In the genomic region with DNA sequence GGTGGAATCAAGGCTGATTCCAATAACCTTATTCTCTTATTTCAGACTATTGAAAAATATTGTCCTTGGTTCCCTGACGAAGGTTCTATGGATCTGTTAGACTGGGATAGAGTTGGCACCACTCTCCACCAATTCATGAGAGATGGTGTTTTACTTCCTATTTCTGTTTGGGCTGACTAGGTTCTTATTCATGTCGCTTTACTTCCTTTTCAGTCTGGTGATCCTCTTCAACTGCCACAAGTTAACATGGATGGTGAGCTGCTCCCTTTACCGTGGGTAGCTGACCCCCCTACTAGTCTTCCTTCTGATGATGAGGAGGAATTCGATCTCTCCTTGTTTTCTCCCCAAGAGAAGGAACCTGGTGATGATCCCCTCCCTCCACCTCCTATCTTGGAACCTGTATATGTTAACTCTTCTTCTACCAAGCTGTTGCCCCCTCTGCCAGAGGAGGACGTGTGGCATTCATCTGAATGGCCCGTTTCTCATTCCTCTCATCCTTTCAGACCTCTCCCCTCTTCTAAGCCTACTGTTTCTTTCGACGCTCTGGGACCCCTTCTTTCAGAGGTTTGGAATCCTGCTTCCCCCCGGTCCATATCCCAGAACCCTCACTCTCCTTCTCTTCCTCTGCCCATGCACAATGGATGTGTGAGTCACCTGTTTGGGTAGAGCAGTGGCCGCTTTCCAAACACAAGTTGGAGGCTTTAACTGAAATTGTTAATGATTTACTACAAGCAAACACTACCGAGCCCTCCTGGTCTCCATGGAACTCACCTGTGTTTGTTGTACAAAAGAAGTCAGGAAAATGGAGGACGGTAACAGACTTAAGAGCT, we compare ENCODE assay signal across 12 cellular contexts. TPM values are rescaled to one million over a fixed set of nuclear protein-coding genes. Genes with fewer than 3 reads are reported as not detected.
A peak's percentile ranks its signal among the peaks of the same experiment; 100 is the strongest.
DNase-seq lines count a peak whose midpoint lies in the region; ATAC-seq and TF ChIP-seq lines count a peak whose summit lies in the region.
"Had no signal": no experiment of that assay in that cellular context is flagged by ENCODE, and none has a peak within 500 bp of the region (broad histone marks: within the 10 kb centered on the region; RNA-seq: fewer than 3 reads in every experiment).

No MANE protein-coding gene starts in this region.

- H3K27me3 Mint-ChIP-seq in activated T-helper 2 cell treated with anti-CD3 and anti-CD28 coated beads, Interferon-gamma antibody, Interleukin-2, Interleukin-4, amounts not matched to agents 10 μg/mL and 5 μg/mL and 100 μg/mL, durations not matched to agents 14 hours and 24 hours and 36 hours (ENCODE audit: low read depth) = peaks cover 2% of the 10 kb centered on the region

- DNase-seq in NCI-H146 (lab: John Stamatoyannopoulos, UW) (peak; percentile 12), NCI-H146 treated with DMSO at 0.1 percent for 48 hours (lab: John Stamatoyannopoulos, UW; ENCODE audit: unreplicated experiment) (no peak), Peyer's patch (peak in 2 of 3 donors; percentile 56 to 77), left colon (peak; percentile 59 to 80), transverse colon (peak; percentile 73)
- DNase-seq in activated T-helper 2 cell treated with anti-CD3 and anti-CD28 coated beads, Interferon-gamma antibody, Interleukin-2, Interleukin-4, amounts not matched to agents 10 μg/mL and 5 μg/mL and 100 μg/mL, durations not matched to agents 14 hours and 24 hours and 36 hours (ENCODE audit: low spot score) = no peak
- DNase-seq: NCI-H524 treated with DMSO at 0.1 percent for 48 hours; stimulated activated CD4-positive, alpha-beta T cell treated with anti-CD3 and anti-CD28 coated beads, Interleukin-12 subunit alpha, Interleukin-12 subunit beta, amount 100 ng/mL, for 4 hours; tibial artery had no signal

- H3K9me3 ChIP-seq in Peyer's patch (peaks cover 0 to 6% (median 0%) of the 10 kb centered on the region in 4 donors), transverse colon (peaks cover 0 to 6% of the 10 kb centered on the region in 2 donors)
- H3K9me3 ChIP-seq: SJSA1, tibial artery had no signal

- 51 to 62% methylated on average over 10 to 12 of the region's 12 CpGs for WGBS in transverse colon (ENCODE audit: low coverage in 1 of 2), 2 donors

- no peak overlapping the region for H3K4me3 Mint-ChIP-seq in activated T-helper 2 cell treated with anti-CD3 and anti-CD28 coated beads, Interferon-gamma antibody, Interleukin-2, Interleukin-4, amounts not matched to agents 10 μg/mL and 5 μg/mL and 100 μg/mL, durations not matched to agents 14 hours and 24 hours and 36 hours (ENCODE audit: low read depth)

- H3K27ac Mint-ChIP-seq in activated T-helper 2 cell treated with anti-CD3 and anti-CD28 coated beads, Interferon-gamma antibody, Interleukin-2, Interleukin-4, amounts not matched to agents 10 μg/mL and 5 μg/mL and 100 μg/mL, durations not matched to agents 14 hours and 24 hours and 36 hours = no peak overlapping the region

- no peaks in the 10 kb centered on the region for H3K9me3 Mint-ChIP-seq in activated T-helper 2 cell treated with anti-CD3 and anti-CD28 coated beads, Interferon-gamma antibody, Interleukin-2, Interleukin-4, amounts not matched to agents 10 μg/mL and 5 μg/mL and 100 μg/mL, durations not matched to agents 14 hours and 24 hours and 36 hours

- no peak for TF ChIP-seq EP300 in transverse colon (IDR thresholded peaks at IDR 0.05; ENCODE audit: low read depth)

- peak; percentile 90 for ATAC-seq in left colon
- no peak for ATAC-seq in GM18519 (IDR thresholded peaks at IDR 0.05; ENCODE audit: low FRiP score, unreplicated experiment)
- no peak for ATAC-seq in GM18868 (IDR thresholded peaks at IDR 0.05; ENCODE audit: unreplicated experiment)

- H3K4me3 ChIP-seq in Peyer's patch (peak overlapping the region in 2 of 4 donors; percentile 8 to 12), transverse colon (peak overlapping the region in 1 of 4 donors; percentile 15)
- H3K4me3 ChIP-seq: SJSA1, tibial artery had no signal

- TF ChIP-seq CTCF in Peyer's patch (IDR thresholded peaks at IDR 0.05) (no peak), transverse colon (IDR thresholded peaks at IDR 0.05) (no peak)

- intact Hi-C loops in left colon (cut with DNase I, micrococcal nuclease) (no loop called here), transverse colon (cut with DNase I; ENCODE audit: low total_unique reads) (no loop called here)
- intact Hi-C loops in activated T-helper 2 cell treated with anti-CD3 and anti-CD28 coated beads, Interferon-gamma antibody, Interleukin-2, Interleukin-4, amounts not matched to agents 10 μg/mL and 5 μg/mL and 100 μg/mL, durations not matched to agents 14 hours and 24 hours and 36 hours (cut with micrococcal nuclease) = no loop called here

- TF ChIP-seq POLR2A in Peyer's patch (IDR thresholded peaks at IDR 0.05) (no peak), transverse colon (IDR thresholded peaks at IDR 0.05) (peak; percentile 34)

- peaks cover 5% of the 10 kb centered on the region for H3K4me1 Mint-ChIP-seq in activated T-helper 2 cell treated with anti-CD3 and anti-CD28 coated beads, Interferon-gamma antibody, Interleukin-2, Interleukin-4, amounts not matched to agents 10 μg/mL and 5 μg/mL and 100 μg/mL, durations not matched to agents 14 hours and 24 hours and 36 hours (ENCODE audit: low read depth)

- no peaks in the 10 kb centered on the region for H3K36me3 Mint-ChIP-seq in activated T-helper 2 cell treated with anti-CD3 and anti-CD28 coated beads, Interferon-gamma antibody, Interleukin-2, Interleukin-4, amounts not matched to agents 10 μg/mL and 5 μg/mL and 100 μg/mL, durations not matched to agents 14 hours and 24 hours and 36 hours (ENCODE audit: low read depth)

- H3K27me3 ChIP-seq in Peyer's patch (no peaks in the 10 kb centered on the region), transverse colon (no peaks in the 10 kb centered on the region)
- H3K27me3 ChIP-seq: SJSA1, tibial artery had no signal

- peaks cover 0 to 14% (median 0%) of the 10 kb centered on the region in 4 donors for H3K4me1 ChIP-seq in Peyer's patch
- H3K4me1 ChIP-seq in transverse colon = peaks cover 4 to 12% (median 7%) of the 10 kb centered on the region in 4 donors
- H3K4me1 ChIP-seq: SJSA1, tibial artery had no signal

- in situ Hi-C loops in transverse colon (cut with MboI; ENCODE audit: low pct_ligation_motif_present in 1 of 4, low pct_unique_long_range_greater_than_20kb in 1 of 4, low sequenced_read_pairs in 3 of 4) = no loop called here

- H3K36me3 ChIP-seq in Peyer's patch (no peaks in the 10 kb centered on the region), transverse colon (no peaks in the 10 kb centered on the region)
- H3K36me3 ChIP-seq: SJSA1, tibial artery had no signal

- peak overlapping the region in 3 of 4 donors; percentile 21 to 77 (median 61) for H3K27ac ChIP-seq in Peyer's patch
- H3K27ac ChIP-seq in transverse colon = peak overlapping the region; percentile 62 to 81 (median 68)
- H3K27ac ChIP-seq: SJSA1, tibial artery had no signal

RNA-seq across cellular contexts. Expression of a gene that starts 13.5 kb away (rescaled TPM):
- total RNA-seq in Peyer's patch (10 to 100 TPM; 46.4 to 82.9 (median 48.1) TPM), left colon (10 to 100 TPM; 50.6 to 55.5 TPM), transverse colon (10 to 100 TPM; 36.8 to 48.4 (median 37.6) TPM)
- total RNA-seq in activated T-helper 2 cell treated with anti-CD3 and anti-CD28 coated beads, Interferon-gamma antibody, Interleukin-2, Interleukin-4, amounts not matched to agents 10 μg/mL and 5 μg/mL and 100 μg/mL, durations not matched to agents 14 hours and 24 hours and 36 hours = 64.0 and 77.6 TPM in 2 replicates

Comparison
In these comparisons a context has a peak if more than half of its experiments do, and no peak if none do; other contexts are left out.
1. DNase-seq: peak in NCI-H146 (single experiment), Peyer's patch (2 of 3), left colon (2 of 2) and transverse colon (single experiment); none in NCI-H146 treated with DMSO at 0.1 percent for 48 hours (single experiment) and activated T-helper 2 cell treated with anti-CD3 and anti-CD28 coated beads, Interferon-gamma antibody, Interleukin-2, Interleukin-4, amounts not matched to agents 10 μg/mL and 5 μg/mL and 100 μg/mL, durations not matched to agents 14 hours and 24 hours and 36 hours (single experiment).